ENCODE assay signal across 1 cellular context in genomic region chr17:39000021-39000601, GRCh38.
TF ChIP-seq lines count a peak whose summit lies in the region.

No MANE protein-coding gene starts in this region.

TF ChIP-seq in IMR-90, 13 proteins besides CTCF, POLR2A, EP300 and RAD21:
- TF ChIP-seq USF2 (IDR thresholded peaks at IDR 0.05; ENCODE audit: low read depth, low read length) (no peak), CEBPB (IDR thresholded peaks at IDR 0.05; ENCODE audit: low read depth, low read length) (no peak), RCOR1 (IDR thresholded peaks at IDR 0.05; ENCODE audit: insufficient replicate concordance, low read length) (no peak), CHD1 (IDR thresholded peaks at IDR 0.05; ENCODE audit: low read depth, low read length) (no peak), NFE2L2 (IDR thresholded peaks at IDR 0.05; ENCODE audit: low read depth, low read length) (no peak), FOS (IDR thresholded peaks at IDR 0.05; ENCODE audit: low read depth, low read length) (no peak)
TF ChIP-seq in IMR-90: peak in this region for 0.
